ENCODE assay signal across 8 cellular contexts in the genomic region with DNA sequence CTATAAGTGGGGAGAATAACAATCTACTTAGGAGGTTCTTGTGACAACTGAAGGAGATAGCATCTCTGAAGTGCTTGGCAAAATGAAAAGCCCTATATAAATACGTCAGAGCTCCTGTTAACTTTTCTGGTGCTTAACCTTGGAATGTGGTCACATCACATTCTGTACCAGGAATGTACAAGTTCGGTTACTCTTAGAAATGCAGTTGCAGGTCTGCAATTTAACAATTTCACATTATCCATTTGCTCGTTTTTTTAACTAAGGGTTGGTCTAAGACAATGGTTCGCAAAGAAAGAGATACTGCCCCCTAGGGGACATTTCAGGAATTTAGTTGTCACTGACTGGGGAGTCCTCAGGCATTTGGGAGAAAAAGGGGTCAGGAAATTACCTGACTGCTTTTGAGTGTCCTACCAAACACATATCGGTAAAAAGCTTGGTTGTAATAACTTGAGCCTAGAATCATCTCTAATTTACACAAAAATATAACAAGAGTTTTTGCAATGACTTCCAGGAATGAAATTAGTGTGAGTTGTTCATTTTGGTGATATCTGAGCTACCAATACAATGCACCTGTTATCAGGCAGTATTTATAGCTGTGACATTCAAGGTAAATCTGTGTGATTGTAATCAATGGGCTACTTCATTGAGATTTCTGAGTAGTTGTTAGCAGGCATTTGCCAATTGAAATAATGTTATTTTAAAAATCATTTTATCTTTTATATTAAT. TPM values are rescaled to one million over a fixed set of nuclear protein-coding genes. Genes with fewer than 3 reads are reported as not detected.
DNase-seq lines count a peak whose midpoint lies in the region; ATAC-seq and TF ChIP-seq lines count a peak whose summit lies in the region.

No MANE protein-coding gene starts in this region.

- peaks cover 6% of the 10 kb centered on the region for H3K4me1 Mint-ChIP-seq in activated CD8-positive, alpha-beta T cell treated with anti-CD3 and anti-CD28 coated beads for 36 hours (ENCODE audit: low read depth)

- no peak for DNase-seq in AG04449 (ENCODE audit: low read depth, low spot score)
- peak; percentile 70 for DNase-seq in GM10248 (ENCODE audit: extremely low spot score)
- DNase-seq in NCI-H526 (lab: John Stamatoyannopoulos, UW) = peak; percentile 60 to 88
- DNase-seq in activated CD8-positive, alpha-beta T cell treated with anti-CD3 and anti-CD28 coated beads for 36 hours = peak; percentile 67
- peak; percentile 87 for DNase-seq in fibroblast of peridontal ligament (ENCODE audit: extremely low read depth)
- no peak for DNase-seq in activated effector memory CD4-positive, alpha-beta T cell treated with anti-CD3 and anti-CD28 coated beads, Interleukin-2, amount 50 U/mL, for 16 hours

- intact Hi-C loops in activated CD8-positive, alpha-beta T cell treated with anti-CD3 and anti-CD28 coated beads for 36 hours (cut with micrococcal nuclease) = loop anchor here (1.0 to 5.0 kb wide), 2 partner anchors 49 to 110 kb away; partner anchors contain the start of gene PFDN1

- peaks cover 18 to 24% of the 10 kb centered on the region in 2 experiments for H3K4me1 ChIP-seq in neutrophil (ENCODE audit: control insufficient read depth in 1 of 2, insufficient read depth in 1 of 2, low read depth in 1 of 2, low read length in 1 of 2)

- H3K27ac Mint-ChIP-seq in activated CD8-positive, alpha-beta T cell treated with anti-CD3 and anti-CD28 coated beads for 36 hours = no peak overlapping the region

- POLR2A ChIA-PET in AG04449 (lab: Yijun Ruan, JAX) (interaction anchor here (1.4 to 1.7 kb wide), 2 partner anchors 106 to 107 kb away, joined by 4 to 7 read pairs; no protein-coding TSS in a partner anchor), GM10248 (lab: Yijun Ruan, JAX) (no interaction called here)
- POLR2A ChIA-PET in activated CD8-positive, alpha-beta T cell treated with anti-CD3 and anti-CD28 coated beads for 36 hours (lab: Charles Lee) = interaction anchor here (0.7 to 1.7 kb wide), 3 partner anchors 10 to 112 kb away, joined by 3 to 5 read pairs (median 3); no protein-coding TSS in a partner anchor

- H3K27ac ChIP-seq in neutrophil = no peak overlapping the region

- CTCF ChIA-PET in AG04449 (lab: Yijun Ruan, JAX) = interaction anchor here (0.7 to 24.4 kb wide), 63 partner anchors 10 to 565 kb away, joined by 3 to 1796 read pairs (median 6); partner anchors contain the start of genes CYSTM1, PFDN1 and SLC4A9
- CTCF ChIA-PET in GM10248 (lab: Yijun Ruan, JAX) = interaction anchor here (0.6 to 15.0 kb wide), 56 partner anchors 8 to 372 kb away, joined by 3 to 462 read pairs (median 4); partner anchors contain the start of genes CD14, HBEGF, IK and NDUFA2
- CTCF ChIA-PET in activated CD8-positive, alpha-beta T cell treated with anti-CD3 and anti-CD28 coated beads for 36 hours (lab: Charles Lee) = interaction anchor here (0.6 to 22.2 kb wide), 69 partner anchors 8 to 1274 kb away, joined by 3 to 874 read pairs (median 4); partner anchors contain the start of genes ANKHD1, CYSTM1, PFDN1 and SLC4A9

- H3K4me3 Mint-ChIP-seq in activated CD8-positive, alpha-beta T cell treated with anti-CD3 and anti-CD28 coated beads for 36 hours = no peak overlapping the region

- ATAC-seq in HG03066 (IDR thresholded peaks at IDR 0.05; ENCODE audit: low read depth, unreplicated experiment) = peak; percentile 75
- peak; percentile 87 for ATAC-seq in activated CD8-positive, alpha-beta T cell treated with anti-CD3 and anti-CD28 coated beads for 36 hours

- no peak overlapping the region for H3K4me3 ChIP-seq in AG04449 (ENCODE audit: low read depth, low read length)
- no peak overlapping the region for H3K4me3 ChIP-seq in neutrophil (ENCODE audit: low read depth in 1 of 2, low read length in 1 of 2)

- no peaks in the 10 kb centered on the region for H3K9me3 ChIP-seq in neutrophil

- no peaks in the 10 kb centered on the region for H3K27me3 ChIP-seq in neutrophil

- TF ChIP-seq CTCF in AG04449 (IDR thresholded peaks at IDR 0.05; ENCODE audit: insufficient read depth, low read length, missing control alignments) (peak; percentile 41), GM10248 (IDR thresholded peaks at IDR 0.05; ENCODE audit: control extremely low read depth, extremely low read depth, low read depth, missing control alignments) (peak; percentile 80), neutrophil (IDR thresholded peaks at IDR 0.05) (peak; percentile 89)
- peak; percentile 89 for TF ChIP-seq CTCF in activated CD8-positive, alpha-beta T cell treated with anti-CD3 and anti-CD28 coated beads for 36 hours (IDR thresholded peaks at IDR 0.05)

- no peaks in the 10 kb centered on the region for H3K36me3 Mint-ChIP-seq in activated CD8-positive, alpha-beta T cell treated with anti-CD3 and anti-CD28 coated beads for 36 hours (ENCODE audit: low read depth)

- H3K36me3 ChIP-seq in neutrophil = no peaks in the 10 kb centered on the region

- peaks cover 7% of the 10 kb centered on the region for H3K27me3 Mint-ChIP-seq in activated CD8-positive, alpha-beta T cell treated with anti-CD3 and anti-CD28 coated beads for 36 hours

- no peaks in the 10 kb centered on the region for H3K9me3 Mint-ChIP-seq in activated CD8-positive, alpha-beta T cell treated with anti-CD3 and anti-CD28 coated beads for 36 hours

RNA-seq across cellular contexts. Expression of gene HBEGF, which starts 5.4 kb away (rescaled TPM):
- 1 to 10 TPM; 5.1 to 6.4 TPM for total RNA-seq in activated CD8-positive, alpha-beta T cell treated with anti-CD3 and anti-CD28 coated beads for 36 hours

RNA-seq across cellular contexts. Expression of gene SLC4A9, which starts 8.2 kb away (rescaled TPM):
- under 1 TPM in 1 of 2 experiments, not detected in 1; 0.36 TPM for total RNA-seq in activated CD8-positive, alpha-beta T cell treated with anti-CD3 and anti-CD28 coated beads for 36 hours

RNA-seq across cellular contexts. Expression of gene PFDN1, which starts 48.9 kb away (rescaled TPM):
- 10 to 100 TPM; 49.1 to 50.6 TPM for total RNA-seq in activated CD8-positive, alpha-beta T cell treated with anti-CD3 and anti-CD28 coated beads for 36 hours

RNA-seq across cellular contexts. Expression of gene ANKHD1, which starts 49.9 kb away (rescaled TPM):
- 100 to 1,000 TPM in 1 of 2 experiments, 10 to 100 TPM in 1; 99.3 to 103 TPM for total RNA-seq in activated CD8-positive, alpha-beta T cell treated with anti-CD3 and anti-CD28 coated beads for 36 hours

Comparison
In these comparisons a context has a peak if more than half of its experiments do, and no peak if none do; other contexts are left out.
1. DNase-seq: peak in GM10248 (single experiment), NCI-H526 (2 of 2), activated CD8-positive, alpha-beta T cell treated with anti-CD3 and anti-CD28 coated beads for 36 hours (single experiment) and fibroblast of peridontal ligament (single experiment); none in AG04449 (single experiment) and activated effector memory CD4-positive, alpha-beta T cell treated with anti-CD3 and anti-CD28 coated beads, Interleukin-2, amount 50 U/mL, for 16 hours (single experiment).
2. Peak in every context shown above with its lines, with median percentiles within 50 percentile points of each other: CTCF ChIP-seq.